ENCODE assay signal across 17 cellular contexts in genomic region chr5:133839721-133840120, GRCh38.
"Had no signal": no experiment of that assay in that cellular context is flagged by ENCODE, and none has a peak within 500 bp of the region (broad histone marks: within the 10 kb centered on the region; RNA-seq: fewer than 3 reads in every experiment).

No MANE protein-coding gene starts in this region.

- H3K9me3 Mint-ChIP-seq: natural killer cell treated with Interleukin-12 subunit alpha and Interleukin-12 subunit beta and Interleukin-15 and Interleukin-18, amount 100 ng/mL, for 72 hours had no signal

- H3K4me3 ChIP-seq: left ventricle myocardium inferior, thyroid gland, uterus had no signal

- H3K4me3 Mint-ChIP-seq: activated CD4-positive, alpha-beta T cell treated with anti-CD3 and anti-CD28 coated beads, Interleukin-2, amount 10 ng/mL, durations not matched to agents 24 days and 14 days; activated CD8-positive, alpha-beta T cell treated with anti-CD3 and anti-CD28 coated beads, Interleukin-2, amount 10 ng/mL, durations not matched to agents 7 days and 5 days; activated naive CD8-positive, alpha-beta T cell treated with anti-CD3 and anti-CD28 coated beads, Interleukin-2, amount 10 ng/mL, durations not matched to agents 7 days and 5 days; natural killer cell treated with Interleukin-12 subunit alpha and Interleukin-12 subunit beta and Interleukin-15 and Interleukin-18, amount 100 ng/mL, for 72 hours; stimulated activated memory B cell treated with anti-CD40 and anti-IgM and Interleukin-4, amounts not matched to agents 10 μg/mL and 1 μg/mL and 100 μg/mL, for 72 hours had no signal

- H3K4me1 Mint-ChIP-seq: activated CD4-positive, alpha-beta T cell treated with anti-CD3 and anti-CD28 coated beads, Interleukin-2, amount 10 ng/mL, durations not matched to agents 24 days and 14 days; activated naive CD8-positive, alpha-beta T cell treated with anti-CD3 and anti-CD28 coated beads, Interleukin-2, amount 10 ng/mL, durations not matched to agents 7 days and 5 days; stimulated activated memory B cell treated with anti-CD40 and anti-IgM and Interleukin-4, amounts not matched to agents 10 μg/mL and 1 μg/mL and 100 μg/mL, for 72 hours had no signal

- DNase-seq: activated CD4-positive, alpha-beta T cell treated with anti-CD3 and anti-CD28 coated beads, Interleukin-2, amount 10 ng/mL, durations not matched to agents 24 days and 14 days; activated CD4-positive, CD25-positive, alpha-beta regulatory T cell; activated CD8-positive, alpha-beta memory T cell treated with anti-CD3 and anti-CD28 coated beads, Interleukin-2, amount 50 U/mL, for 48 hours; activated CD8-positive, alpha-beta T cell treated with anti-CD3 and anti-CD28 coated beads, Interleukin-2, amount 10 ng/mL, durations not matched to agents 7 days and 5 days; activated naive CD8-positive, alpha-beta T cell treated with anti-CD3 and anti-CD28 coated beads, Interleukin-2, amount 10 ng/mL, durations not matched to agents 7 days and 5 days; effector memory CD4-positive, alpha-beta T cell; foreskin fibroblast; hippocampal formation; kidney; left ventricle myocardium inferior; mesenchymal stem cell; stimulated activated CD4-positive, alpha-beta T cell treated with anti-CD3 and anti-CD28 coated beads, Interleukin-12 subunit alpha, Interleukin-12 subunit beta, amount 100 ng/mL, for 4 hours; thyroid gland; uterus had no signal

- H3K36me3 Mint-ChIP-seq: activated naive CD8-positive, alpha-beta T cell treated with anti-CD3 and anti-CD28 coated beads, Interleukin-2, amount 10 ng/mL, durations not matched to agents 7 days and 5 days; brain had no signal

- H3K27ac Mint-ChIP-seq: activated CD4-positive, alpha-beta T cell treated with anti-CD3 and anti-CD28 coated beads, Interleukin-2, amount 10 ng/mL, durations not matched to agents 24 days and 14 days; activated CD8-positive, alpha-beta T cell treated with anti-CD3 and anti-CD28 coated beads, Interleukin-2, amount 10 ng/mL, durations not matched to agents 7 days and 5 days; activated naive CD8-positive, alpha-beta T cell treated with anti-CD3 and anti-CD28 coated beads, Interleukin-2, amount 10 ng/mL, durations not matched to agents 7 days and 5 days; natural killer cell treated with Interleukin-12 subunit alpha and Interleukin-12 subunit beta and Interleukin-15 and Interleukin-18, amount 100 ng/mL, for 72 hours; stimulated activated memory B cell treated with anti-CD40 and anti-IgM and Interleukin-4, amounts not matched to agents 10 μg/mL and 1 μg/mL and 100 μg/mL, for 72 hours had no signal

- ATAC-seq: activated CD8-positive, alpha-beta T cell treated with anti-CD3 and anti-CD28 coated beads, Interleukin-2, amount 10 ng/mL, durations not matched to agents 7 days and 5 days; natural killer cell treated with Interleukin-12 subunit alpha and Interleukin-12 subunit beta and Interleukin-15 and Interleukin-18, amount 100 ng/mL, for 72 hours; stimulated activated memory B cell treated with anti-CD40 and anti-IgM and Interleukin-4, amounts not matched to agents 10 μg/mL and 1 μg/mL and 100 μg/mL, for 72 hours had no signal
